In the genomic region with DNA sequence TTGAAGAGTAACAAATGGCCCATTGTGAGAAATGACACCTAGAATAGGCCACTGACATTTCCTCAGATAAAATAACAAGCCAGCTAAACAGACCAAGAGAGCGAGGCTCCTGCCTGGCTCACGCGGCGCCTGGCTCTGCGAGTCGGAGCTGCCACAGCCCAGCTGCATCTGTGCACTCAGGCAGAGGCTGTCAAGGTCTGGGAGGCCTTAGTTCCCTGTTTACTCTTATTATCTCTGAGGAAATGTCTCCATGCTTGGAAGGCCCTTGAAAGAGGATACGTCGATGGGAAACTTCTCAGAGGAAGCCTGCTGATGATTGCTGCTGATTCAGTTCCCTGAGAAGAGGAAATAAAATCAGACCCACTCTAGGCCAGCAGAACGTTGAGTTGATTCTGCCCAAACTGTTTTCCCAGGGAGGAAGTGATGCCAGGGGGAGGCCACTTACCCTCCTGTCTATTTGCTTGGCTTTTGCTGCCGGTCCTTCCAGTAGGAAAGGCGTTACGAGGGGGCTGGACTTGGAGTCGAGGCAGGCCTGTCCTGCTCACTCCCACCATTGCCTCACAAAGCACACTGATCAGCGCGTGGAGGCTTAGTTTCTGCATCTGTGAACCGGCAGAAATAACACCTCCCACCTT, we compare ENCODE assay signal across 11 cellular contexts.
A peak's percentile ranks its signal among the peaks of the same experiment; 100 is the strongest.
DNase-seq lines count a peak whose midpoint lies in the region; ATAC-seq and TF ChIP-seq lines count a peak whose summit lies in the region.
"Had no signal": no experiment of that assay in that cellular context is flagged by ENCODE, and none has a peak within 500 bp of the region (broad histone marks: within the 10 kb centered on the region; RNA-seq: fewer than 3 reads in every experiment).

No MANE protein-coding gene starts in this region.

- H3K9me3 Mint-ChIP-seq in stimulated activated naive B cell treated with anti-CD40 and anti-IgM and Interleukin-4, amounts not matched to agents 10 μg/mL and 1 μg/mL and 100 μg/mL, for 72 hours = no peaks in the 10 kb centered on the region
- H3K9me3 Mint-ChIP-seq in chondrocyte (ENCODE audit: low read depth) = no peaks in the 10 kb centered on the region
- H3K9me3 Mint-ChIP-seq: immature natural killer cell had no signal

- H3K9ac ChIP-seq in duodenal mucosa (ENCODE audit: low read depth in 1 of 2, low read length in 2 of 2) = peak overlapping the region in 1 of 2 donors; percentile 3
- H3K9ac ChIP-seq: KMS-11 had no signal

- intact Hi-C loops in lower leg skin (cut with DNase I; ENCODE audit: low total_unique reads) = no loop called here

- H3K36me3 Mint-ChIP-seq in stimulated activated naive B cell treated with anti-CD40 and anti-IgM and Interleukin-4, amounts not matched to agents 10 μg/mL and 1 μg/mL and 100 μg/mL, for 72 hours = peaks cover 29 to 35% of the 10 kb centered on the region in 2 donors
- peaks cover 3% of the 10 kb centered on the region for H3K36me3 Mint-ChIP-seq in chondrocyte (ENCODE audit: low read depth)

- peaks cover 44 to 65% of the 10 kb centered on the region in 2 donors for H3K4me1 Mint-ChIP-seq in stimulated activated naive B cell treated with anti-CD40 and anti-IgM and Interleukin-4, amounts not matched to agents 10 μg/mL and 1 μg/mL and 100 μg/mL, for 72 hours
- peaks cover 4% of the 10 kb centered on the region for H3K4me1 Mint-ChIP-seq in chondrocyte (ENCODE audit: low read depth)

- peak overlapping the region; percentile 25 to 26 for H3K4me3 Mint-ChIP-seq in stimulated activated naive B cell treated with anti-CD40 and anti-IgM and Interleukin-4, amounts not matched to agents 10 μg/mL and 1 μg/mL and 100 μg/mL, for 72 hours
- no peak overlapping the region for H3K4me3 Mint-ChIP-seq in chondrocyte (ENCODE audit: unreplicated experiment)
- H3K4me3 Mint-ChIP-seq: immature natural killer cell had no signal

- H3K27me3 Mint-ChIP-seq in stimulated activated naive B cell treated with anti-CD40 and anti-IgM and Interleukin-4, amounts not matched to agents 10 μg/mL and 1 μg/mL and 100 μg/mL, for 72 hours = no peaks in the 10 kb centered on the region
- no peaks in the 10 kb centered on the region for H3K27me3 Mint-ChIP-seq in chondrocyte (ENCODE audit: low read depth)

- no peaks in the 10 kb centered on the region for H3K27me3 ChIP-seq in duodenal mucosa (ENCODE audit: control insufficient read depth in 1 of 2, insufficient read depth in 2 of 2, low read length in 2 of 2)

- peaks cover 6 to 8% of the 10 kb centered on the region in 2 donors for H3K4me1 ChIP-seq in duodenal mucosa (ENCODE audit: control insufficient read depth in 1 of 2, insufficient read depth in 2 of 2, low read length in 2 of 2)
- H3K4me1 ChIP-seq: HAP-1 had no signal

- peak overlapping the region; percentile 75 for H3K27ac Mint-ChIP-seq in stimulated activated naive B cell treated with anti-CD40 and anti-IgM and Interleukin-4, amounts not matched to agents 10 μg/mL and 1 μg/mL and 100 μg/mL, for 72 hours
- no peak overlapping the region for H3K27ac Mint-ChIP-seq in chondrocyte (ENCODE audit: unreplicated experiment)

- no peak for TF ChIP-seq CTCF in lower leg skin (IDR thresholded peaks at IDR 0.05)
- no peak for TF ChIP-seq CTCF in chondrocyte (IDR thresholded peaks at IDR 0.05)

- H3K9me3 ChIP-seq in duodenal mucosa (ENCODE audit: control insufficient read depth in 1 of 2, low read length in 2 of 2) = no peaks in the 10 kb centered on the region
- H3K9me3 ChIP-seq: HAP-1 had no signal

- no peak for TF ChIP-seq POLR2A in lower leg skin (IDR thresholded peaks at IDR 0.05)

- peak; percentile 38 to 45 for ATAC-seq in stimulated activated naive B cell treated with anti-CD40 and anti-IgM and Interleukin-4, amounts not matched to agents 10 μg/mL and 1 μg/mL and 100 μg/mL, for 72 hours (replicated peaks)
- ATAC-seq in GM18873 (IDR thresholded peaks at IDR 0.05; ENCODE audit: low FRiP score, unreplicated experiment) = no peak

- H3K27ac ChIP-seq in duodenal mucosa (ENCODE audit: low read depth, low read length) = peak overlapping the region; percentile 22
- H3K27ac ChIP-seq: KMS-11 had no signal

- peak; percentile 19 for DNase-seq in NCI-H2227 treated with DMSO at 0.1 percent for 48 hours (lab: John Stamatoyannopoulos, UW)
- peak; percentile 32 to 66 for DNase-seq in lower leg skin (ENCODE audit: low spot score in 2 of 2)
- peak; percentile 39 for DNase-seq in stimulated activated naive B cell treated with anti-CD40 and anti-IgM and Interleukin-4, amounts not matched to agents 10 μg/mL and 1 μg/mL and 100 μg/mL, for 72 hours
- no peak for DNase-seq in KG1 (lab: John Stamatoyannopoulos, UW)
- DNase-seq in SIG-M5 treated with dmso at 0.1 percent for 504 hours (lab: John Stamatoyannopoulos, UW; ENCODE audit: unreplicated experiment) = no peak
- DNase-seq in chondrocyte (ENCODE audit: low spot score) = no peak
- DNase-seq: immature natural killer cell had no signal

- WGBS in lower leg skin, 2 donors = 70 to 77% methylated on average over 16 of the region's 16 CpGs

- H3K4me3 ChIP-seq in duodenal mucosa (ENCODE audit: low read depth in 1 of 2, low read length in 2 of 2) = no peak overlapping the region
- no peak overlapping the region for H3K4me3 ChIP-seq in lower leg skin (ENCODE audit: low read depth, poor library complexity, severe bottlenecking)
- H3K4me3 ChIP-seq: HAP-1 had no signal

- peaks cover 2 to 18% of the 10 kb centered on the region in 2 donors for H3K36me3 ChIP-seq in duodenal mucosa (ENCODE audit: control insufficient read depth in 1 of 2, insufficient read depth in 2 of 2, low read length in 2 of 2)
- H3K36me3 ChIP-seq: HAP-1 had no signal

Comparison
In these comparisons a context has a peak if more than half of its experiments do, and no peak if none do; other contexts are left out.
1. DNase-seq: peak in NCI-H2227 treated with DMSO at 0.1 percent for 48 hours (single experiment), lower leg skin (2 of 2) and stimulated activated naive B cell treated with anti-CD40 and anti-IgM and Interleukin-4, amounts not matched to agents 10 μg/mL and 1 μg/mL and 100 μg/mL, for 72 hours (single experiment); none in KG1 (single experiment), SIG-M5 treated with dmso at 0.1 percent for 504 hours (single experiment) and chondrocyte (single experiment).